21 cellular contexts compared by ENCODE assay signal in the genomic region with DNA sequence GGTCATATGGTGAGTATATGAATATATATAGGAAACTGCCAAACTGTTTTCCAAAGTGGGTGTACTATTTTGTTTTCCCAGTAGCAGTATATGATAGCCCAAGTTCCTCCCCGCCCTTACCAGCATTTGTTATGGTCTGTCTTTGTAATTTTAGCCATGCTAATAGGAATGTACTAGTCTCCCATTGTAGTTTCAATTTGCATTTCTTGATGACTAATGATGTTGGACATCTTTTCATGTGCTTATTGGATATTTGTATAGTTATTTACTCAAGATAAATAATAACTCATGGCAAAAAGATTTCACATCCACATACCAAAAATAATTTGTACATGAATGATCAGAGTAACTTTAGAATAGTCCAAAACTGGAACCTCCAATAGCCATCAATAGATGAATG.
A peak's percentile ranks its signal among the peaks of the same experiment; 100 is the strongest.
DNase-seq lines count a peak whose midpoint lies in the region; ATAC-seq, FAIRE-seq and TF ChIP-seq lines count a peak whose summit lies in the region.
"Had no signal": no experiment of that assay in that cellular context is flagged by ENCODE, and none has a peak within 500 bp of the region (broad histone marks: within the 10 kb centered on the region; RNA-seq: fewer than 3 reads in every experiment).

No MANE protein-coding gene starts in this region.

- dilution Hi-C loops in IMR-90 (cut with HindIII; ENCODE audit: low sequenced_read_pairs, unreplicated experiment) = no loop called here

- ATAC-seq in IMR-90 (ENCODE audit: low read depth) = peak; percentile 36; the same call in 1 of the 2 replicates
- no peak for ATAC-seq in foreskin keratinocyte
- no peak for ATAC-seq in activated T-cell treated with anti-CD3 and anti-CD28 coated beads, Interleukin-2, amount 50 U/mL, for 72 hours (replicated peaks in 1 of 2)
- ATAC-seq in HG02610 (IDR thresholded peaks at IDR 0.05; ENCODE audit: unreplicated experiment) = no peak
- ATAC-seq in GM18517 (IDR thresholded peaks at IDR 0.05; ENCODE audit: unreplicated experiment) = no peak
- ATAC-seq: CD8-positive, alpha-beta T cell; SK-N-SH treated with all-trans-retinoic acid at 6 μM for 48 hours had no signal

- no TSS peak for BruUV-seq in IMR-90 (replicated peaks; lab: Mats Ljungman, UMichigan)

- H3K4ac ChIP-seq in IMR-90 (ENCODE audit: low read depth, low read length) = no peak overlapping the region

- TF ChIP-seq POLR2A in IMR-90 (IDR thresholded peaks at IDR 0.05; ENCODE audit: low read depth, low read length) = no peak

- no peaks in the 10 kb centered on the region for H3K9me3 ChIP-seq in IMR-90 (ENCODE audit: control insufficient read depth, insufficient read depth, low read length)

- no peak overlapping the region for H2AK9ac ChIP-seq in IMR-90 (replicated peaks; ENCODE audit: low read depth, low read length, poor library complexity)

- 0 out of 2 replicates have a peak, but pooled peaks cover 3% of the 10 kb centered on the region for H4K20me1 ChIP-seq in IMR-90 (ENCODE audit: insufficient read depth, low read length)
- H4K20me1 ChIP-seq: BLaER1 treated with 17β-estradiol and CSF1 and Interleukin-3, amounts not matched to agents 10 nM and 100 nM had no signal

- no CpG with 5 or more reads among the region's 1 CpG for WGBS in IMR-90 (ENCODE audit: extremely low coverage in 2 of 2, insufficient read length in 1 of 2), 2 experiments

- H3K27ac ChIP-seq in IMR-90 (ENCODE audit: insufficient read depth, low read length) = no peak overlapping the region
- peak overlapping the region; percentile 2 for H3K27ac ChIP-seq in foreskin keratinocyte
- H3K27ac ChIP-seq: BLaER1 treated with 17β-estradiol and CSF1 and Interleukin-3, amounts not matched to agents 10 nM and 100 nM had no signal

- H4K91ac ChIP-seq in IMR-90 (ENCODE audit: insufficient read depth, low read depth, low read length) = no peak overlapping the region

- no peak overlapping the region for H3K4me3 ChIP-seq in AG10803 (ENCODE audit: low read length)
- no peak overlapping the region for H3K4me3 ChIP-seq in IMR-90 (ENCODE audit: insufficient read depth, low read depth, low read length)
- no peak overlapping the region for H3K4me3 ChIP-seq in bronchial epithelial cell (ENCODE audit: low read depth, low read length)
- no peak overlapping the region for H3K4me3 ChIP-seq in H7 (ENCODE audit: insufficient read depth, low read depth, low read length)
- H3K4me3 ChIP-seq: BLaER1 treated with 17β-estradiol and CSF1 and Interleukin-3, amounts not matched to agents 10 nM and 100 nM had no signal

- H2BK120ac ChIP-seq in IMR-90 (ENCODE audit: low read depth, low read length) = no peak overlapping the region

- H3K56ac ChIP-seq in IMR-90 (ENCODE audit: extremely low read depth, insufficient read depth, low read length) = no peak overlapping the region

- H3K27ac Mint-ChIP-seq in activated T-cell treated with anti-CD3 and anti-CD28 coated beads, Interleukin-2, amount 50 U/mL, for 72 hours = no peak overlapping the region
- H3K27ac Mint-ChIP-seq: CD8-positive, alpha-beta T cell; H9 had no signal

- intact Hi-C loops in IMR-90 (cut with micrococcal nuclease) = no loop called here

- H3K9me3 Mint-ChIP-seq in activated T-cell treated with anti-CD3 and anti-CD28 coated beads, Interleukin-2, amount 50 U/mL, for 72 hours = peaks cover 1 to 5% of the 10 kb centered on the region in 2 donors
- H3K9me3 Mint-ChIP-seq: CD8-positive, alpha-beta T cell; H9 had no signal

- no peak overlapping the region for H2BK20ac ChIP-seq in IMR-90 (ENCODE audit: low read depth, low read length)

- H2AFZ ChIP-seq in IMR-90 (replicated peaks; ENCODE audit: low read length, poor library complexity) = no peak overlapping the region

- H3K9me1 ChIP-seq in IMR-90 (ENCODE audit: insufficient read depth, low read length) = peaks cover 8% of the 10 kb centered on the region

- H3K9ac ChIP-seq in IMR-90 (ENCODE audit: low read depth, low read length) = no peak overlapping the region
- H3K9ac ChIP-seq: BLaER1 treated with 17β-estradiol and CSF1 and Interleukin-3, amounts not matched to agents 10 nM and 100 nM had no signal

- peaks cover 2 to 4% of the 10 kb centered on the region in 2 donors for H3K36me3 Mint-ChIP-seq in activated T-cell treated with anti-CD3 and anti-CD28 coated beads, Interleukin-2, amount 50 U/mL, for 72 hours (ENCODE audit: insufficient read depth in 2 of 2)
- H3K36me3 Mint-ChIP-seq: CD8-positive, alpha-beta T cell had no signal

- no peak overlapping the region for H4K5ac ChIP-seq in IMR-90 (ENCODE audit: low read depth, low read length)

- in situ Hi-C loops in IMR-90 (cut with MboI; ENCODE audit: low sequenced_read_pairs) = no loop called here

- peak; percentile 43 for DNase-seq in AG10803 (ENCODE audit: low read depth)
- DNase-seq in IMR-90 = peak; percentile 35
- DNase-seq in bronchial epithelial cell (ENCODE audit: low read depth) = peak; percentile 89
- peak in 1 of 2 donors; percentile 44 for DNase-seq in foreskin keratinocyte
- no peak for DNase-seq in activated T-cell treated with anti-CD3 and anti-CD28 coated beads, Interleukin-2, amount 50 U/mL, for 72 hours
- DNase-seq in H7 = no peak
- DNase-seq: Calu3; CD8-positive, alpha-beta T cell; H9; MV-4-11; NCI-H1694 treated with DMSO at 0.1 percent for 48 hours; NCI-H510A treated with DMSO at 0.1 percent for 48 hours; NCI-H82; OCI-M1; SHP77 treated with DMSO at 0.1 percent for 48 hours had no signal

- no peak overlapping the region for H3K18ac ChIP-seq in IMR-90 (ENCODE audit: low read depth, low read length)

- no peak for FAIRE-seq in bronchial epithelial cell (lab: Jason Lieb, UNC)
- FAIRE-seq: A204.1, HTR-8/SVneo had no signal

- CTCF ChIA-PET in IMR-90 (lab: Yijun Ruan, JAX) = no interaction called here

- TF ChIP-seq CTCF in AG10803 (conservative IDR thresholded peaks at IDR 0.05; ENCODE audit: low read length) (no peak), IMR-90 (conservative IDR thresholded peaks at IDR 0.05; ENCODE audit: low read depth, low read length) (no peak), bronchial epithelial cell (IDR thresholded peaks at IDR 0.05; ENCODE audit: insufficient read depth, low read length, severe bottlenecking) (no peak), foreskin keratinocyte (conservative IDR thresholded peaks at IDR 0.05) (no peak)

- H3K14ac ChIP-seq in IMR-90 (replicated peaks; ENCODE audit: low read depth, low read length) = no peak overlapping the region

- H2AK5ac ChIP-seq in IMR-90 (ENCODE audit: low read depth, low read length) = no peak overlapping the region

- H3K4me2 ChIP-seq in IMR-90 (ENCODE audit: low read depth, low read length) = no peak overlapping the region
- H3K4me2 ChIP-seq: BLaER1 treated with 17β-estradiol and CSF1 and Interleukin-3, amounts not matched to agents 10 nM and 100 nM had no signal

- H3K4me1 ChIP-seq in IMR-90 (ENCODE audit: control insufficient read depth, insufficient read depth, low read length) = peaks cover 9% of the 10 kb centered on the region
- peaks cover 38% of the 10 kb centered on the region for H3K4me1 ChIP-seq in foreskin keratinocyte

- H3K4me1 Mint-ChIP-seq in activated T-cell treated with anti-CD3 and anti-CD28 coated beads, Interleukin-2, amount 50 U/mL, for 72 hours (ENCODE audit: low read depth) = peaks cover 57% of the 10 kb centered on the region

- no peak overlapping the region for H3K23ac ChIP-seq in IMR-90 (ENCODE audit: low read depth, low read length)

- POLR2A ChIA-PET in IMR-90 (lab: Charles Lee; ENCODE audit: unreplicated experiment) = no interaction called here

- H4K8ac ChIP-seq in IMR-90 (ENCODE audit: low read depth in 2 of 2, low read length in 2 of 2) = no peak overlapping the region

- TF ChIP-seq RAD21 in IMR-90 (IDR thresholded peaks at IDR 0.05; ENCODE audit: low read length) = no peak

- no peaks in the 10 kb centered on the region for H3K27me3 ChIP-seq in IMR-90 (ENCODE audit: control insufficient read depth, insufficient read depth, low read length)
- H3K27me3 ChIP-seq in bronchial epithelial cell (ENCODE audit: control insufficient read depth, insufficient read depth, low read length) = no peaks in the 10 kb centered on the region
- H3K27me3 ChIP-seq in foreskin keratinocyte = no peaks in the 10 kb centered on the region
- H3K27me3 ChIP-seq in H7 (ENCODE audit: control insufficient read depth, insufficient read depth, low read length) = no peaks in the 10 kb centered on the region; the same call in 1 of the 2 replicates
- H3K27me3 ChIP-seq: BLaER1 treated with 17β-estradiol and CSF1 and Interleukin-3, amounts not matched to agents 10 nM and 100 nM had no signal

- H2BK5ac ChIP-seq in IMR-90 (ENCODE audit: low read depth, low read length, poor library complexity, severe bottlenecking) = no peak overlapping the region

- H3K4me3 Mint-ChIP-seq in activated T-cell treated with anti-CD3 and anti-CD28 coated beads, Interleukin-2, amount 50 U/mL, for 72 hours = no peak overlapping the region
- H3K4me3 Mint-ChIP-seq: CD8-positive, alpha-beta T cell; H9 had no signal

- H3K79me1 ChIP-seq in IMR-90 (ENCODE audit: low read depth in 1 of 2, low read length in 2 of 2) = no peaks in the 10 kb centered on the region

- no peak overlapping the region for H2BK15ac ChIP-seq in IMR-90 (ENCODE audit: low read depth, low read length)

- H3K36me3 ChIP-seq in IMR-90 (ENCODE audit: control insufficient read depth, insufficient read depth, low read length) (no peaks in the 10 kb centered on the region), bronchial epithelial cell (ENCODE audit: control insufficient read depth, insufficient read depth, low read length) (no peaks in the 10 kb centered on the region), H7 (replicated peaks; ENCODE audit: control insufficient read depth, insufficient read depth, low read length) (no peaks in the 10 kb centered on the region)
- H3K36me3 ChIP-seq: BLaER1 treated with 17β-estradiol and CSF1 and Interleukin-3, amounts not matched to agents 10 nM and 100 nM had no signal

- H3K27me3 Mint-ChIP-seq in activated T-cell treated with anti-CD3 and anti-CD28 coated beads, Interleukin-2, amount 50 U/mL, for 72 hours (ENCODE audit: low read depth) = peaks cover 19% of the 10 kb centered on the region

TF ChIP-seq in IMR-90, 13 proteins besides CTCF, POLR2A, EP300 and RAD21 (continues in another document):
- TF ChIP-seq MXI1 (IDR thresholded peaks at IDR 0.05; ENCODE audit: borderline replicate concordance, low read depth, low read length) = no peak
- TF ChIP-seq BHLHE40 (IDR thresholded peaks at IDR 0.05; ENCODE audit: low read depth, low read length) = no peak
- TF ChIP-seq FOS (IDR thresholded peaks at IDR 0.05; ENCODE audit: low read depth, low read length) = no peak
- no peak for TF ChIP-seq RCOR1 (IDR thresholded peaks at IDR 0.05; ENCODE audit: insufficient replicate concordance, low read length)
- no peak for TF ChIP-seq RFX5 (IDR thresholded peaks at IDR 0.05; ENCODE audit: low read depth, low read length)
- TF ChIP-seq, protein P1, sequence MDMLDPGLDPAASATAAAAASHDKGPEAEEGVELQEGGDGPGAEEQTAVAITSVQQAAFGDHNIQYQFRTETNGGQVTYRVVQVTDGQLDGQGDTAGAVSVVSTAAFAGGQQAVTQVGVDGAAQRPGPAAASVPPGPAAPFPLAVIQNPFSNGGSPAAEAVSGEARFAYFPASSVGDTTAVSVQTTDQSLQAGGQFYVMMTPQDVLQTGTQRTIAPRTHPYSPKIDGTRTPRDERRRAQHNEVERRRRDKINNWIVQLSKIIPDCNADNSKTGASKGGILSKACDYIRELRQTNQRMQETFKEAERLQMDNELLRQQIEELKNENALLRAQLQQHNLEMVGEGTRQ (IDR thresholded peaks at IDR 0.05; ENCODE audit: low read depth, low read length) = no peak

Comparison
In these comparisons a context has a peak if more than half of its experiments do, and no peak if none do; other contexts are left out.
1. DNase-seq: peak in AG10803 (single experiment), IMR-90 (single experiment) and bronchial epithelial cell (single experiment); none in activated T-cell treated with anti-CD3 and anti-CD28 coated beads, Interleukin-2, amount 50 U/mL, for 72 hours (0 of 2) and H7 (single experiment).